ENCODE assay signal across 26 cellular contexts in the genomic region with DNA sequence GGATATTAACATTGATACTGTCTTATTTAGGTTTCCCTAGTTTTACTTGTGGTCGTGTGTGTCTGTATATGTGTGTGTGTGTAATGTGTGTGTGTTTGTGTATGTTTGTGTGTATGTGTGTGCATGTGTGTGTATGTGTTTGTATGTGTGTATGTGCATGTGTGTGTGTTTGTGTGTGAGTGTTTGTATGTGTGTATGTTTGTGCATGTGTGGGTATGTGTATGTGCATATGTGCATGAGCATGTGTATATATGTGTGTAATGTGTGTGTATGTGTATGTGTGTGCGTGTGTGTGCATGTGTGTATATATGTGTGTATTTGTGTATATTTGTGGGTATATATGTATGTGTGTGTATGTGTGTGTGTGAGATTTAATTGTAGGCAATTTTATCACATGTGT. TPM values are rescaled to one million over a fixed set of nuclear protein-coding genes. Genes with fewer than 3 reads are reported as not detected.
DNase-seq lines count a peak whose midpoint lies in the region; ATAC-seq, FAIRE-seq and TF ChIP-seq lines count a peak whose summit lies in the region.
"Had no signal": no experiment of that assay in that cellular context is flagged by ENCODE, and none has a peak within 500 bp of the region (broad histone marks: within the 10 kb centered on the region; RNA-seq: fewer than 3 reads in every experiment).

No MANE protein-coding gene starts in this region.

- H3K9me3 ChIP-seq in IMR-90 (ENCODE audit: control insufficient read depth, insufficient read depth, low read length) (peaks cover 6% of the 10 kb centered on the region), H1 (ENCODE audit: insufficient read depth in 2 of 2, low read depth in 1 of 2, low read length in 1 of 2) (0 out of 4 replicates have a peak, but pooled peaks cover 0 to 3% of the 10 kb centered on the region in 2 experiments), right atrium auricular region (peaks cover 0 to 13% of the 10 kb centered on the region in 2 donors), thyroid gland (no peaks in the 10 kb centered on the region)

- H2BK15ac ChIP-seq in IMR-90 (ENCODE audit: low read depth, low read length) (no peak overlapping the region), H1 (ENCODE audit: low read length) (no peak overlapping the region)

- H3K27me3 Mint-ChIP-seq in activated naive CD8-positive, alpha-beta T cell treated with anti-CD3 and anti-CD28 coated beads for 36 hours, result no peaks in the 10 kb centered on the region

- H3K27ac Mint-ChIP-seq in activated naive CD8-positive, alpha-beta T cell treated with anti-CD3 and anti-CD28 coated beads for 36 hours, result no peak overlapping the region
- H3K27ac Mint-ChIP-seq: B cell; CD4-positive, CD25-positive, alpha-beta regulatory T cell; CD8-positive, alpha-beta T cell; H9; HFFc6 had no signal

- no peak overlapping the region for H3K23ac ChIP-seq in IMR-90 (ENCODE audit: low read depth, low read length)
- no peak overlapping the region for H3K23ac ChIP-seq in H1 (ENCODE audit: insufficient read length)

- H2BK120ac ChIP-seq in IMR-90 (ENCODE audit: low read depth, low read length), result no peak overlapping the region
- H2BK120ac ChIP-seq in H1 (replicated peaks; ENCODE audit: low read depth, low read length), result peak overlapping the region; percentile 33

- no peaks in the 10 kb centered on the region for H3K36me3 Mint-ChIP-seq in activated naive CD8-positive, alpha-beta T cell treated with anti-CD3 and anti-CD28 coated beads for 36 hours

- no peaks in the 10 kb centered on the region for H3K9me1 ChIP-seq in IMR-90 (ENCODE audit: insufficient read depth, low read length)

- H2AFZ ChIP-seq in IMR-90 (replicated peaks; ENCODE audit: low read length, poor library complexity) (no peak overlapping the region), H1 (ENCODE audit: low read length) (no peak overlapping the region)
- H2AFZ ChIP-seq: GM23248 had no signal

- H2BK12ac ChIP-seq in H1 (ENCODE audit: low read depth, low read length), result no peak overlapping the region

- TF ChIP-seq RAD21 in IMR-90 (IDR thresholded peaks at IDR 0.05; ENCODE audit: low read length) (no peak), H1 (IDR thresholded peaks at IDR 0.05 in 1 of 2, conservative IDR thresholded peaks at IDR 0.05 in 1 of 2; ENCODE audit: low read depth in 2 of 2, low read length in 2 of 2) (no peak)

- FAIRE-seq in GM12891 (lab: Jason Lieb, UNC) (peak; percentile 31), H1 (lab: Jason Lieb, UNC) (no peak)
- FAIRE-seq: A204.1, D721Med, GM12892, GM19239 had no signal

- H3K4me2 ChIP-seq in IMR-90 (ENCODE audit: low read depth, low read length) (no peak overlapping the region), H1 (ENCODE audit: insufficient read depth in 1 of 2, low read depth in 2 of 2, low read length in 2 of 2) (no peak overlapping the region)
- H3K4me2 ChIP-seq: BLaER1 had no signal

- no peaks in the 10 kb centered on the region for H3K36me3 ChIP-seq in IMR-90 (ENCODE audit: control insufficient read depth, insufficient read depth, low read length)
- no peaks in the 10 kb centered on the region for H3K36me3 ChIP-seq in H1 (ENCODE audit: control insufficient read depth in 2 of 4, insufficient read depth in 4 of 4, low read length in 3 of 4)
- H3K36me3 ChIP-seq in urinary bladder (ENCODE audit: insufficient read depth), result no peaks in the 10 kb centered on the region
- H3K36me3 ChIP-seq in right atrium auricular region, result no peaks in the 10 kb centered on the region
- H3K36me3 ChIP-seq in thyroid gland, result no peaks in the 10 kb centered on the region
- H3K36me3 ChIP-seq: BLaER1 had no signal

- no peak overlapping the region for H3K14ac ChIP-seq in IMR-90 (replicated peaks; ENCODE audit: low read depth, low read length)
- H3K14ac ChIP-seq in H1 (ENCODE audit: insufficient read length), result no peak overlapping the region

- H3K9ac ChIP-seq in IMR-90 (ENCODE audit: low read depth, low read length) (no peak overlapping the region), H1 (replicated peaks in 1 of 4; ENCODE audit: extremely low read depth in 1 of 4, low read depth in 3 of 4, low read length in 3 of 4) (no peak overlapping the region)
- H3K9ac ChIP-seq: BLaER1, GM23248 had no signal

- no peak for TF ChIP-seq POLR2A in GM12891 (IDR thresholded peaks at IDR 0.05; ENCODE audit: low read depth, low read length)
- no peak for TF ChIP-seq POLR2A in IMR-90 (IDR thresholded peaks at IDR 0.05; ENCODE audit: low read depth, low read length)
- TF ChIP-seq POLR2A in H1 (IDR thresholded peaks at IDR 0.05; ENCODE audit: control extremely low read depth in 1 of 2, low read depth in 2 of 2, low read length in 2 of 2), result no peak
- TF ChIP-seq POLR2A in thyroid gland (IDR thresholded peaks at IDR 0.05), result no peak

- CTCF ChIA-PET in IMR-90 (lab: Yijun Ruan, JAX) (no interaction called here), H1 (lab: Charles Lee; ENCODE audit: partially characterized antibody) (interaction anchor here (1.6 to 2.0 kb wide), 3 partner anchors 41 to 45 kb away, joined by 3 to 7 read pairs (median 6); no protein-coding TSS in a partner anchor)

- no TSS peak for BruUV-seq in IMR-90 (replicated peaks; lab: Mats Ljungman, UMichigan)

- TF ChIP-seq EP300 in H1 (IDR thresholded peaks at IDR 0.05; ENCODE audit: borderline replicate concordance in 1 of 2, low read depth in 2 of 2, low read length in 2 of 2), result no peak

- H3K4me3 ChIP-seq in IMR-90 (ENCODE audit: insufficient read depth, low read depth, low read length) (no peak overlapping the region), H1 (ENCODE audit: extremely low read depth in 1 of 4, insufficient read depth in 2 of 4, low read depth in 3 of 4, low read length in 4 of 4) (no peak overlapping the region), urinary bladder (ENCODE audit: low read depth, low read length) (no peak overlapping the region), right atrium auricular region (no peak overlapping the region), thyroid gland (replicated peaks in 1 of 3) (no peak overlapping the region)
- H3K4me3 ChIP-seq: BLaER1, GM23248 had no signal

- POLR2A ChIA-PET in IMR-90 (lab: Charles Lee; ENCODE audit: unreplicated experiment) (no interaction called here), H1 (lab: Charles Lee; ENCODE audit: partially characterized antibody) (no interaction called here)

- no peaks in the 10 kb centered on the region for H3K4me1 Mint-ChIP-seq in activated naive CD8-positive, alpha-beta T cell treated with anti-CD3 and anti-CD28 coated beads for 36 hours
- H3K4me1 Mint-ChIP-seq: B cell; CD4-positive, CD25-positive, alpha-beta regulatory T cell had no signal

- no peak overlapping the region for H3K27ac ChIP-seq in IMR-90 (ENCODE audit: insufficient read depth, low read length)
- no peak overlapping the region for H3K27ac ChIP-seq in H1 (ENCODE audit: low read depth, low read length)
- H3K27ac ChIP-seq in urinary bladder (ENCODE audit: low read depth), result peak overlapping the region; percentile 2
- no peak overlapping the region for H3K27ac ChIP-seq in right atrium auricular region
- no peak overlapping the region for H3K27ac ChIP-seq in thyroid gland
- H3K27ac ChIP-seq: 22Rv1, BLaER1, C4-2B, GM23248 had no signal

- H3K27me3 ChIP-seq in IMR-90 (ENCODE audit: control insufficient read depth, insufficient read depth, low read length) (peaks cover 28% of the 10 kb centered on the region), H1 (replicated peaks in 1 of 4; ENCODE audit: control insufficient read depth in 3 of 4, extremely low read depth in 1 of 4, insufficient read depth in 3 of 4, low read length in 3 of 4) (no peaks in the 10 kb centered on the region), right atrium auricular region (no peaks in the 10 kb centered on the region), thyroid gland (no peaks in the 10 kb centered on the region)
- H3K27me3 ChIP-seq: BLaER1 had no signal

- H3K79me1 ChIP-seq in IMR-90 (ENCODE audit: low read depth in 1 of 2, low read length in 2 of 2) (no peaks in the 10 kb centered on the region), H1 (ENCODE audit: low read depth, low read length) (no peaks in the 10 kb centered on the region)

- H4K8ac ChIP-seq in IMR-90 (ENCODE audit: low read depth in 2 of 2, low read length in 2 of 2) (no peak overlapping the region), H1 (ENCODE audit: extremely low read depth, insufficient read depth, low read length) (no peak overlapping the region)

- TF ChIP-seq CTCF in IMR-90 (conservative IDR thresholded peaks at IDR 0.05; ENCODE audit: low read depth, low read length), result no peak
- TF ChIP-seq CTCF in H1 (IDR thresholded peaks at IDR 0.05; ENCODE audit: control extremely low read depth in 1 of 3, insufficient read depth in 1 of 3, low read depth in 1 of 3, low read length in 3 of 3), result no peak
- TF ChIP-seq CTCF in right atrium auricular region (IDR thresholded peaks at IDR 0.05), result no peak
- TF ChIP-seq CTCF in thyroid gland (IDR thresholded peaks at IDR 0.05), result no peak

- H4K5ac ChIP-seq in IMR-90 (ENCODE audit: low read depth, low read length) (no peak overlapping the region), H1 (ENCODE audit: insufficient read length, low read depth, low read length) (no peak overlapping the region)

- no peaks in the 10 kb centered on the region for H3K79me2 ChIP-seq in H1 (ENCODE audit: control insufficient read depth in 1 of 2, insufficient read depth in 2 of 2, low read length in 2 of 2)

- H2BK5ac ChIP-seq in IMR-90 (ENCODE audit: low read depth, low read length, poor library complexity, severe bottlenecking) (peak overlapping the region; percentile 90), H1 (ENCODE audit: low read depth, low read length) (no peak overlapping the region)

- intact Hi-C loops in IMR-90 (cut with micrococcal nuclease), result no loop called here
- intact Hi-C loops in thyroid gland (cut with DNase I), result no loop called here

- no peak overlapping the region for H3K4me3 Mint-ChIP-seq in activated naive CD8-positive, alpha-beta T cell treated with anti-CD3 and anti-CD28 coated beads for 36 hours
- H3K4me3 Mint-ChIP-seq: B cell; CD4-positive, CD25-positive, alpha-beta regulatory T cell; CD8-positive, alpha-beta T cell; H9; HFFc6 had no signal

- no peak for DNase-seq in GM12891 (ENCODE audit: insufficient read length, low spot score)
- DNase-seq in IMR-90, result no peak
- DNase-seq in H1 (ENCODE audit: low read depth in 1 of 2, low spot score in 2 of 2), result no peak
- no peak for DNase-seq in right atrium auricular region (ENCODE audit: low spot score)
- DNase-seq in activated naive CD8-positive, alpha-beta T cell treated with anti-CD3 and anti-CD28 coated beads for 36 hours, result no peak
- DNase-seq in thyroid gland, result no peak
- DNase-seq: CD4-positive, CD25-positive, alpha-beta regulatory T cell; CD8-positive, alpha-beta T cell; DMS 273 treated with DMSO at 0.1 percent for 48 hours; DMS79; EL; GDM1; GM23248; H9; HFFc6 had no signal

- no peaks in the 10 kb centered on the region for H3K4me1 ChIP-seq in IMR-90 (ENCODE audit: control insufficient read depth, insufficient read depth, low read length)
- H3K4me1 ChIP-seq in H1 (replicated peaks in 1 of 4; ENCODE audit: control insufficient read depth in 3 of 4, insufficient read depth in 4 of 4, low read length in 3 of 4), result peaks cover 0 to 3% (median 0%) of the 10 kb centered on the region in 4 experiments; a peak in 1 of 7 replicates
- no peaks in the 10 kb centered on the region for H3K4me1 ChIP-seq in urinary bladder (ENCODE audit: insufficient read depth)
- H3K4me1 ChIP-seq in right atrium auricular region, result no peaks in the 10 kb centered on the region
- no peaks in the 10 kb centered on the region for H3K4me1 ChIP-seq in thyroid gland
- H3K4me1 ChIP-seq: BLaER1 had no signal

- peaks cover 5% of the 10 kb centered on the region; the same call in 1 of the 2 replicates for H3K23me2 ChIP-seq in H1 (ENCODE audit: low read depth, low read length)

- in situ Hi-C loops in IMR-90 (cut with MboI; ENCODE audit: low sequenced_read_pairs), result no loop called here

- no peak overlapping the region for H2AK9ac ChIP-seq in IMR-90 (replicated peaks; ENCODE audit: low read depth, low read length, poor library complexity)

- WGBS in IMR-90 (ENCODE audit: extremely low coverage in 2 of 2, insufficient read length in 1 of 2), 2 experiments, result 50% methylated on average over 2 of the region's 2 CpGs; no CpG with 5 or more reads in 1 of the 2 experiments
- 75% methylated on average over 2 of the region's 2 CpGs; no CpG with 5 or more reads in 1 of the 2 experiments for WGBS in H1 (ENCODE audit: extremely low coverage in 1 of 2, insufficient coverage in 1 of 2, insufficient read length in 1 of 2, insufficient replicate concordance in 2 of 2, low coverage in 1 of 2, low lambda C conversion rate in 2 of 2, missing lambda C conversion rate in 1 of 2), 2 experiments
- 86% methylated on average over 2 of the region's 2 CpGs for WGBS in urinary bladder
- 90% methylated on average over 2 of the region's 2 CpGs for WGBS in thyroid gland, 2 donors

- H3K4ac ChIP-seq in IMR-90 (ENCODE audit: low read depth, low read length) (no peak overlapping the region), H1 (replicated peaks; ENCODE audit: insufficient read length, low read depth, low read length) (no peak overlapping the region)

- H2BK20ac ChIP-seq in IMR-90 (ENCODE audit: low read depth, low read length) (no peak overlapping the region), H1 (ENCODE audit: low read length) (no peak overlapping the region)

- no peak overlapping the region for H2AK5ac ChIP-seq in IMR-90 (ENCODE audit: low read depth, low read length)
- H2AK5ac ChIP-seq in H1 (ENCODE audit: low read depth, low read length), result no peak overlapping the region

- no peak overlapping the region for H3K18ac ChIP-seq in IMR-90 (ENCODE audit: low read depth, low read length)
- no peak overlapping the region for H3K18ac ChIP-seq in H1 (ENCODE audit: extremely low read depth, low read length)

- ATAC-seq in IMR-90 (ENCODE audit: low read depth) (no peak), GM18498 (IDR thresholded peaks at IDR 0.05; ENCODE audit: unreplicated experiment) (no peak)
- ATAC-seq: CD8-positive, alpha-beta T cell; HCT116 had no signal

- no peak overlapping the region for H4K91ac ChIP-seq in IMR-90 (ENCODE audit: insufficient read depth, low read depth, low read length)
- H4K91ac ChIP-seq in H1 (replicated peaks; ENCODE audit: insufficient read length, low read length), result no peak overlapping the region

- H3K56ac ChIP-seq in IMR-90 (ENCODE audit: extremely low read depth, insufficient read depth, low read length), result no peak overlapping the region
- H3K56ac ChIP-seq in H1 (replicated peaks; ENCODE audit: insufficient read length, low read depth, low read length), result peak overlapping the region; percentile 82

- H3K9me3 Mint-ChIP-seq in activated naive CD8-positive, alpha-beta T cell treated with anti-CD3 and anti-CD28 coated beads for 36 hours, result peaks cover 7% of the 10 kb centered on the region

- H4K20me1 ChIP-seq in IMR-90 (ENCODE audit: insufficient read depth, low read length) (no peaks in the 10 kb centered on the region), H1 (replicated peaks in 1 of 2; ENCODE audit: control insufficient read depth in 1 of 2, insufficient read depth in 2 of 2, low read length in 2 of 2) (peaks cover 0 to 2% of the 10 kb centered on the region in 2 experiments)
- H4K20me1 ChIP-seq: BLaER1 had no signal

- dilution Hi-C loops in IMR-90 (cut with HindIII; ENCODE audit: low sequenced_read_pairs, unreplicated experiment), result no loop called here

RNA-seq across cellular contexts. Expression of a gene that starts 17.3 kb away (rescaled TPM):
- polyA plus RNA-seq in GM12891 (2012; ENCODE audit: low read depth, missing spikeins), result 6.6 TPM
- total RNA-seq in IMR-90 (2012; rRNA removed) (6.1 and 6.9 TPM in 2 replicates), urinary bladder (12.4 TPM), right atrium auricular region (10 to 100 TPM; 12.3 TPM), thyroid gland (10 to 100 TPM; 30.9 to 50.0 (median 37.9) TPM)
- polyA plus RNA-seq in IMR-90 (2012; rRNA removed) (12.1 and 14.2 TPM in 2 replicates), H1 (2011; rRNA removed) (14.0 and 23.4 TPM in 2 replicates), urinary bladder (21.5 TPM)
- 14.7 and 19.4 TPM in 2 replicates for polyA plus RNA-seq in IMR-90 (2012; cell fraction: cytosol; rRNA removed)
- 7.3 and 9.3 TPM in 2 replicates for polyA plus RNA-seq in IMR-90 (2012; cell fraction: nucleus; rRNA removed; ENCODE audit: low replicate concordance)
- total RNA-seq in H1 (2021; fragmentation: NEBNext Ultra II Directional; extraction: Animal tissue kit (Norgen Biotek cat#: 25700)), result 7.8 and 8.8 TPM in 2 replicates
- 17.7 TPM for polyA plus RNA-seq in H1 (2011; cell fraction: cytosol; rRNA removed)
- polyA plus RNA-seq in H1 (2011; cell fraction: nucleus; rRNA removed), result 17.5 TPM
- 7.9 to 11.2 TPM (median 10.6 TPM) in 4 replicates for polyA plus RNA-seq in H1 (2012, experiment 1 of 2)
- polyA plus RNA-seq in H1 (2012, experiment 2 of 2), result 12.6 TPM
- 7.5 TPM for polyA plus RNA-seq in H1 (2013, experiment 1 of 2)
- 8.2 TPM for polyA plus RNA-seq in H1 (2013, experiment 2 of 2)
- 6.9 and 7.1 TPM in 2 replicates for polyA minus RNA-seq in H1 (2011; rRNA and poly(A)+ RNA removed)
- 5.4 TPM for polyA minus RNA-seq in H1 (2011; cell fraction: cytosol; rRNA and poly(A)+ RNA removed)
- polyA minus RNA-seq in H1 (2011; cell fraction: nucleus; rRNA and poly(A)+ RNA removed), result 2.5 TPM
- 1 to 10 TPM; 6.7 to 7.4 TPM for total RNA-seq in activated naive CD8-positive, alpha-beta T cell treated with anti-CD3 and anti-CD28 coated beads for 36 hours

RNA-seq across cellular contexts. Expression of a gene that starts 32.6 kb away (rescaled TPM):
- 0.08 TPM for polyA plus RNA-seq in GM12891 (2012; ENCODE audit: low read depth, missing spikeins)
- total RNA-seq in IMR-90 (2012; rRNA removed) (0.28 and 0.36 TPM in 2 replicates), urinary bladder (4.2 TPM), right atrium auricular region (10 to 100 TPM; 18.0 to 24.6 TPM), thyroid gland (1 to 10 TPM; 3.6 to 8.7 (median 4.4) TPM)
- polyA plus RNA-seq in IMR-90 (2012; rRNA removed) (1.8 and 2.2 TPM in 2 replicates), H1 (2011; rRNA removed) (3.7 and 4.9 TPM in 2 replicates), urinary bladder (15.1 TPM)
- polyA plus RNA-seq in IMR-90 (2012; cell fraction: cytosol; rRNA removed), result 1.3 and 2.3 TPM in 2 replicates
- polyA plus RNA-seq in IMR-90 (2012; cell fraction: nucleus; rRNA removed; ENCODE audit: low replicate concordance), result 1.4 and 1.6 TPM in 2 replicates
- total RNA-seq in H1 (2021; fragmentation: NEBNext Ultra II Directional; extraction: Animal tissue kit (Norgen Biotek cat#: 25700)), result 5.8 and 6.4 TPM in 2 replicates
- polyA plus RNA-seq in H1 (2011; cell fraction: cytosol; rRNA removed), result 3.3 TPM
- polyA plus RNA-seq in H1 (2011; cell fraction: nucleus; rRNA removed), result 3.8 TPM
- polyA plus RNA-seq in H1 (2012, experiment 1 of 2), result 5.5 to 8.8 TPM (median 6.9 TPM) in 4 replicates
- polyA plus RNA-seq in H1 (2012, experiment 2 of 2), result 5.3 TPM
- 5.2 TPM for polyA plus RNA-seq in H1 (2013, experiment 1 of 2)
- polyA plus RNA-seq in H1 (2013, experiment 2 of 2), result 6.0 TPM
- 5.1 and 5.9 TPM in 2 replicates for polyA minus RNA-seq in H1 (2011; rRNA and poly(A)+ RNA removed)
- polyA minus RNA-seq in H1 (2011; cell fraction: cytosol; rRNA and poly(A)+ RNA removed), result 8.6 TPM
- 2.4 TPM for polyA minus RNA-seq in H1 (2011; cell fraction: nucleus; rRNA and poly(A)+ RNA removed)
- under 1 TPM; 0.85 to 0.88 TPM for total RNA-seq in activated naive CD8-positive, alpha-beta T cell treated with anti-CD3 and anti-CD28 coated beads for 36 hours

RNA-seq across cellular contexts. Expression of a gene that starts 55.4 kb away (rescaled TPM):
- 42.1 TPM for polyA plus RNA-seq in GM12891 (2012; ENCODE audit: low read depth, missing spikeins)
- 25.6 and 27.8 TPM in 2 replicates for total RNA-seq in IMR-90 (2012; rRNA removed)
- 50.0 and 57.3 TPM in 2 replicates for polyA plus RNA-seq in IMR-90 (2012; rRNA removed)
- 42.6 and 49.1 TPM in 2 replicates for polyA plus RNA-seq in IMR-90 (2012; cell fraction: cytosol; rRNA removed)
- 32.0 and 72.8 TPM in 2 replicates for polyA plus RNA-seq in IMR-90 (2012; cell fraction: nucleus; rRNA removed; ENCODE audit: low replicate concordance)
- total RNA-seq in H1 (2021; fragmentation: NEBNext Ultra II Directional; extraction: Animal tissue kit (Norgen Biotek cat#: 25700)), result 10.5 and 11.7 TPM in 2 replicates
- 5.1 and 8.3 TPM in 2 replicates for polyA plus RNA-seq in H1 (2011; rRNA removed)
- polyA plus RNA-seq in H1 (2011; cell fraction: cytosol; rRNA removed), result 8.5 TPM
- 20.5 TPM for polyA plus RNA-seq in H1 (2011; cell fraction: nucleus; rRNA removed)
- 12.3 to 22.3 TPM (median 17.1 TPM) in 4 replicates for polyA plus RNA-seq in H1 (2012, experiment 1 of 2)
- polyA plus RNA-seq in H1 (2012, experiment 2 of 2), result 9.0 TPM
- polyA plus RNA-seq in H1 (2013, experiment 1 of 2), result 11.5 TPM
- 10.8 TPM for polyA plus RNA-seq in H1 (2013, experiment 2 of 2)
- polyA minus RNA-seq in H1 (2011; rRNA and poly(A)+ RNA removed), result 9.8 and 10.0 TPM in 2 replicates
- polyA minus RNA-seq in H1 (2011; cell fraction: cytosol; rRNA and poly(A)+ RNA removed), result 13.1 TPM
- polyA minus RNA-seq in H1 (2011; cell fraction: nucleus; rRNA and poly(A)+ RNA removed), result 14.1 TPM
- total RNA-seq in urinary bladder, result 59.7 TPM
- polyA plus RNA-seq in urinary bladder, result 271 TPM
- total RNA-seq in right atrium auricular region, result 100 to 1,000 TPM; 155 to 252 TPM
- total RNA-seq in activated naive CD8-positive, alpha-beta T cell treated with anti-CD3 and anti-CD28 coated beads for 36 hours, result 10 to 100 TPM; 72.3 to 74.2 TPM
- total RNA-seq in thyroid gland, result 100 to 1,000 TPM; 137 to 356 (median 153) TPM
